Comparison of ENCODE assay signal across 1 cellular context in genomic region chr2:135985018-135985825, GRCh38.
TF ChIP-seq lines count a peak whose summit lies in the region.

DARS1 (minus strand) TSS chr2:135985626; CDS start chr2:135985468, 158 bp downstream.

TF ChIP-seq in HepG2, 621 proteins besides CTCF, POLR2A, EP300 and RAD21 (continued from another document and continues in another):
- TF ChIP-seq PRDM10 (CRISPR knock-in tag; IDR thresholded peaks at IDR 0.05; ENCODE audit: low read depth) (peak; percentile 81), PLSCR1 (CRISPR knock-in tag; IDR thresholded peaks at IDR 0.05; ENCODE audit: borderline replicate concordance) (0 out of 2 replicates have a peak, but pooled peaks have one; percentile 28), ZNF232 (CRISPR knock-in tag; IDR thresholded peaks at IDR 0.05; ENCODE audit: borderline replicate concordance) (peak; percentile 82), SNAPC2 (CRISPR knock-in tag; IDR thresholded peaks at IDR 0.05) (no peak), ZNF615 (CRISPR knock-in tag; IDR thresholded peaks at IDR 0.05; ENCODE audit: borderline replicate concordance) (peak; percentile 92; the same call in 1 of the 2 replicates), KAT7 (CRISPR knock-in tag; IDR thresholded peaks at IDR 0.05; ENCODE audit: borderline replicate concordance) (peak; percentile 91), ZNF292 (CRISPR knock-in tag; IDR thresholded peaks at IDR 0.05; ENCODE audit: borderline replicate concordance, low read depth) (peak; percentile 68; the same call in 1 of the 2 replicates), ZNF280B (CRISPR knock-in tag; IDR thresholded peaks at IDR 0.05; ENCODE audit: borderline replicate concordance) (peak; percentile 96; the same call in 1 of the 2 replicates), ZMAT5 (CRISPR knock-in tag; IDR thresholded peaks at IDR 0.05; ENCODE audit: borderline replicate concordance, low read depth) (no peak), ZNF180 (CRISPR knock-in tag; IDR thresholded peaks at IDR 0.05; ENCODE audit: borderline replicate concordance, low read depth) (peak; percentile 70; the same call in 1 of the 2 replicates), CERS6 (CRISPR knock-in tag; IDR thresholded peaks at IDR 0.05) (no peak), NFYC (CRISPR knock-in tag; IDR thresholded peaks at IDR 0.05) (no peak; the same call in 1 of the 2 replicates), CENPX (CRISPR knock-in tag; IDR thresholded peaks at IDR 0.05) (no peak), SSRP1 (CRISPR knock-in tag; IDR thresholded peaks at IDR 0.05) (peak; percentile 75; the same call in 1 of the 2 replicates), NCOA1 (CRISPR knock-in tag; IDR thresholded peaks at IDR 0.05) (peak; percentile 99), ZNF276 (CRISPR knock-in tag; IDR thresholded peaks at IDR 0.05; ENCODE audit: low read depth) (peak; percentile 9; the same call in 1 of the 2 replicates), FOXM1 (CRISPR knock-in tag; IDR thresholded peaks at IDR 0.05) (no peak), SRSF4 (IDR thresholded peaks at IDR 0.05; ENCODE audit: low read depth, low read length, poor library complexity, severe bottlenecking) (peak; percentile 88), GFI1 (CRISPR knock-in tag; IDR thresholded peaks at IDR 0.05; ENCODE audit: borderline replicate concordance) (peak; percentile 85), ZNF570 (CRISPR knock-in tag; IDR thresholded peaks at IDR 0.05; ENCODE audit: borderline replicate concordance) (no peak), SCMH1 (CRISPR knock-in tag; IDR thresholded peaks at IDR 0.05; ENCODE audit: borderline replicate concordance) (no peak), NR1H2 (CRISPR knock-in tag; IDR thresholded peaks at IDR 0.05; ENCODE audit: borderline replicate concordance, low read depth) (peak; percentile 89; the same call in 1 of the 2 replicates), ZNF557 (CRISPR knock-in tag; IDR thresholded peaks at IDR 0.05) (peak; percentile 64), HDAC6 (IDR thresholded peaks at IDR 0.05; ENCODE audit: low read depth, low read length) (no peak), MEF2D (CRISPR knock-in tag; IDR thresholded peaks at IDR 0.05) (peak; percentile 77), ZSCAN22 (CRISPR knock-in tag; IDR thresholded peaks at IDR 0.05) (no peak), ZNF44 (CRISPR knock-in tag; IDR thresholded peaks at IDR 0.05) (peak; percentile 90; the same call in 1 of the 2 replicates), EZH2 (conservative IDR thresholded peaks at IDR 0.05; ENCODE audit: low read depth, low read length) (no peak), LBX2 (CRISPR knock-in tag; IDR thresholded peaks at IDR 0.05; ENCODE audit: borderline replicate concordance) (peak; percentile 76; the same call in 1 of the 2 replicates), ATF6 (CRISPR knock-in tag; conservative IDR thresholded peaks at IDR 0.05) (peak; percentile 90), ZNF337 (CRISPR knock-in tag; IDR thresholded peaks at IDR 0.05; ENCODE audit: borderline replicate concordance, low read depth) (0 out of 2 replicates have a peak, but pooled peaks have one; percentile 84), ZNF383 (CRISPR knock-in tag; IDR thresholded peaks at IDR 0.05; ENCODE audit: borderline replicate concordance) (peak; percentile 21; the same call in 1 of the 2 replicates), RBM39 (IDR thresholded peaks at IDR 0.05; ENCODE audit: low read depth, low read length, poor library complexity, severe bottlenecking) (peak; percentile 99), SOX5 (CRISPR knock-in tag; IDR thresholded peaks at IDR 0.05; ENCODE audit: borderline replicate concordance) (peak; percentile 59), MAF1 (CRISPR knock-in tag; IDR thresholded peaks at IDR 0.05; ENCODE audit: borderline replicate concordance) (0 out of 2 replicates have a peak, but pooled peaks have one; percentile 68), BHLHE40 (IDR thresholded peaks at IDR 0.05; ENCODE audit: low read length) (peak; percentile 66), ZNF766 (CRISPR knock-in tag; IDR thresholded peaks at IDR 0.05; ENCODE audit: borderline replicate concordance) (peak; percentile 80), FOSL2 (CRISPR knock-in tag; IDR thresholded peaks at IDR 0.05) (peak; percentile 28), KLF15 (CRISPR knock-in tag; IDR thresholded peaks at IDR 0.05; ENCODE audit: borderline replicate concordance) (peak; percentile 85), MXD4 (CRISPR knock-in tag; IDR thresholded peaks at IDR 0.05) (no peak; the same call in 1 of the 2 replicates), GPN1 (CRISPR knock-in tag; IDR thresholded peaks at IDR 0.05; ENCODE audit: borderline replicate concordance) (no peak; the same call in 1 of the 2 replicates), NBN (conservative IDR thresholded peaks at IDR 0.05) (no peak), ZFY (CRISPR knock-in tag; IDR thresholded peaks at IDR 0.05) (peak; percentile 98), DNMT3B (CRISPR knock-in tag; conservative IDR thresholded peaks at IDR 0.05) (peak; percentile 87; the same call in 1 of the 2 replicates), RAD51 (IDR thresholded peaks at IDR 0.05; ENCODE audit: borderline replicate concordance) (no peak), ARID4A (CRISPR knock-in tag; IDR thresholded peaks at IDR 0.05; ENCODE audit: borderline replicate concordance) (peak; percentile 98), ZBTB37 (CRISPR knock-in tag; IDR thresholded peaks at IDR 0.05) (no peak; the same call in none of the 2 replicates)
